Comparison of ENCODE assay signal across 8 cellular contexts in the genomic region with DNA sequence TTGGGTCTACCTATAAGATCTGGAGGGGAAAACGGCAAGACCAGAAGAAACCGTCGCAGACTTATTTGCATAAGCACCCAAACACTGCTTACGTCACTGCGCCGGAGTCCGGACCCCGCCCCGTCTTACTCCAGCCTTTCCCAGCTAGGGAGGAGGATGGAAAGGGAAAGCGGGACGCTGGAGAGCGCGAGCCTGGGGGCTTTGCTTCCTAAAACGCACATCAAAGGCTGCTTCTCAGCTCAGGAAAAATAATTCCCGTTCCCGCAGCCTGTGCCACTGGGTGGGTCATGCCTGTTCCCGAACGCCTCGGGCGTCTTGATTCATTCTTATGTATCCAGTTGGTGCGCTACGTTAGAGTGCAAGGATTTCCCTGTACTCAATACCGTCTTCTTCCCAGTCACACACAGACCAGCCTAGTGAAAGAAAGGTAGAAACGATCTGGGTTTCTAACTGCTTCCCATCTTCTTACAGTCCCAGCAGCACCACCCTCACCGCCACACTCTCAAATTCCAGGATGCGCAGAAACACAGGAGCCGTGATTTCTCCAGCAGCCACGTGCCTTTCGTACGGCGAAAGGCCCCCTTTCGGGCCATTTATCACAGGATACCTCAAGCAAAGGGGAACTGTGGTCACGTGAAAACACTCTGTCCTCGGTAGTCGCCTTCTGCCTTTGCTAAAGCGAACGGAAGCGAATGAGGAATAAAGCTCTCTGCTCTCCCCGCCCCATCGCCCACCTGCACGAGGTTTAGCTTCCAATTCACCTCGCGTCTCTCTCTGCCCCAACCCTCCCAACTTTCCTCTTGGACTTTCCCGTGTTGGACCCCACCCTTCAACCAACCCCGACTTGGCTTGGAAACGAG. TPM values are rescaled to one million over a fixed set of nuclear protein-coding genes. Genes with fewer than 3 reads are reported as not detected.
A peak's percentile ranks its signal among the peaks of the same experiment; 100 is the strongest.
DNase-seq lines count a peak whose midpoint lies in the region; ATAC-seq, FAIRE-seq and TF ChIP-seq lines count a peak whose summit lies in the region.

No MANE protein-coding gene starts in this region.

- FAIRE-seq in endothelial cell of umbilical vein (lab: Jason Lieb, UNC): peak; percentile 92

- TF ChIP-seq CTCF in endothelial cell of umbilical vein (IDR thresholded peaks at IDR 0.05; ENCODE audit: extremely low read depth in 1 of 2, insufficient read depth in 1 of 2, low read depth in 1 of 2, low read length in 2 of 2): no peak

- peaks cover 19 to 34% of the 10 kb centered on the region in 2 experiments for H3K27me3 ChIP-seq in endothelial cell of umbilical vein (ENCODE audit: control insufficient read depth in 2 of 2, insufficient read depth in 2 of 2, low read length in 2 of 2)

- peak overlapping the region; percentile 82 for H3K4me2 ChIP-seq in endothelial cell of umbilical vein (ENCODE audit: insufficient read depth, low read length)

- POLR2A ChIA-PET in endothelial cell of umbilical vein (lab: Charles Lee): no interaction called here

- no peak overlapping the region for H3K4me3 Mint-ChIP-seq in natural killer cell treated with Interleukin-12 subunit alpha and Interleukin-12 subunit beta and Interleukin-15 and Interleukin-18, amount 100 ng/mL, for 72 hours

- DNase-seq in DMS153 (lab: John Stamatoyannopoulos, UW) (peak; percentile 32), SKM-1 treated with dmso at 0.1 percent for 144 hours (lab: John Stamatoyannopoulos, UW; ENCODE audit: unreplicated experiment) (peak; percentile 11), endothelial cell of umbilical vein (ENCODE audit: low read depth, low spot score) (peak; percentile 58), lung microvascular endothelial cell (ENCODE audit: low read depth in 2 of 2) (peak; percentile 17 to 85)
- DNase-seq in Jurkat, Clone E6-1 (ENCODE audit: low read depth, low spot score): peak; percentile 10
- DNase-seq in natural killer cell treated with Interleukin-12 subunit alpha and Interleukin-12 subunit beta and Interleukin-15 and Interleukin-18, amount 100 ng/mL, for 72 hours (ENCODE audit: low spot score): no peak

- H3K4me1 Mint-ChIP-seq in natural killer cell treated with Interleukin-12 subunit alpha and Interleukin-12 subunit beta and Interleukin-15 and Interleukin-18, amount 100 ng/mL, for 72 hours (ENCODE audit: low read depth in 2 of 2): peaks cover 0 to 3% of the 10 kb centered on the region in 2 donors

- no peak for TF ChIP-seq POLR2A in endothelial cell of umbilical vein (IDR thresholded peaks at IDR 0.05; ENCODE audit: low read depth, low read length)

- H3K36me3 Mint-ChIP-seq in natural killer cell treated with Interleukin-12 subunit alpha and Interleukin-12 subunit beta and Interleukin-15 and Interleukin-18, amount 100 ng/mL, for 72 hours: no peaks in the 10 kb centered on the region

- no TSS peak for BruUV-seq in endothelial cell of umbilical vein (replicated peaks; lab: Mats Ljungman, UMichigan)

- no peak overlapping the region for H3K9ac ChIP-seq in endothelial cell of umbilical vein (replicated peaks; ENCODE audit: extremely low read depth, insufficient read depth, low read length)

- H3K36me3 ChIP-seq in endothelial cell of umbilical vein (ENCODE audit: control insufficient read depth in 2 of 2, extremely low read depth in 1 of 2, insufficient read depth in 2 of 2, low read length in 2 of 2): no peaks in the 10 kb centered on the region

- CTCF ChIA-PET in endothelial cell of umbilical vein (lab: Charles Lee): interaction anchor here (1.0 to 6.2 kb wide), 2 partner anchors 37 to 119 kb away, joined by 4 to 43 read pairs; no protein-coding TSS in a partner anchor

- no peaks in the 10 kb centered on the region for H3K79me2 ChIP-seq in endothelial cell of umbilical vein (ENCODE audit: control insufficient read depth, insufficient read depth, low read length)

- H4K20me1 ChIP-seq in endothelial cell of umbilical vein (replicated peaks; ENCODE audit: control insufficient read depth, extremely low read depth, insufficient read depth, low read length): no peaks in the 10 kb centered on the region

- H3K27ac Mint-ChIP-seq in natural killer cell treated with Interleukin-12 subunit alpha and Interleukin-12 subunit beta and Interleukin-15 and Interleukin-18, amount 100 ng/mL, for 72 hours: no peak overlapping the region

- no peaks in the 10 kb centered on the region for H3K9me1 ChIP-seq in endothelial cell of umbilical vein (replicated peaks; ENCODE audit: control insufficient read depth, extremely low read depth, insufficient read depth, low read length)

- peaks cover 11 to 15% of the 10 kb centered on the region in 2 donors for H3K27me3 Mint-ChIP-seq in natural killer cell treated with Interleukin-12 subunit alpha and Interleukin-12 subunit beta and Interleukin-15 and Interleukin-18, amount 100 ng/mL, for 72 hours

- no peaks in the 10 kb centered on the region for H3K9me3 ChIP-seq in endothelial cell of umbilical vein (replicated peaks; ENCODE audit: control insufficient read depth, insufficient read depth, low read length)

- peak overlapping the region; percentile 88 for H2AFZ ChIP-seq in endothelial cell of umbilical vein (ENCODE audit: low read depth, low read length)

- no peak overlapping the region for H3K27ac ChIP-seq in endothelial cell of umbilical vein (ENCODE audit: insufficient read depth, low read depth, low read length)
- peak overlapping the region; percentile 40 for H3K27ac ChIP-seq in temporal lobe (ENCODE audit: low read depth, low read length)

- intact Hi-C loops in endothelial cell of umbilical vein (cut with micrococcal nuclease): loop anchor here (1.0 to 10.0 kb wide), 3 partner anchors 37 to 373 kb away; partner anchors contain the start of genes ALX1, LRRIQ1 and TSPAN19

- no peak for ATAC-seq in GM21367 (IDR thresholded peaks at IDR 0.05; ENCODE audit: unreplicated experiment)
- no peak for ATAC-seq in natural killer cell treated with Interleukin-12 subunit alpha and Interleukin-12 subunit beta and Interleukin-15 and Interleukin-18, amount 100 ng/mL, for 72 hours

- peaks cover 2% of the 10 kb centered on the region for H3K9me3 Mint-ChIP-seq in natural killer cell treated with Interleukin-12 subunit alpha and Interleukin-12 subunit beta and Interleukin-15 and Interleukin-18, amount 100 ng/mL, for 72 hours

- H3K4me3 ChIP-seq in Jurkat, Clone E6-1 (ENCODE audit: low read length): peak overlapping the region; percentile 53
- H3K4me3 ChIP-seq in endothelial cell of umbilical vein (replicated peaks in 1 of 3; ENCODE audit: insufficient read depth in 1 of 3, low read depth in 1 of 3, low read length in 3 of 3): peak overlapping the region; percentile 40 to 71 (median 70)

- H3K4me1 ChIP-seq in endothelial cell of umbilical vein (ENCODE audit: control insufficient read depth, extremely low read depth, insufficient read depth, low read length): peaks cover 23% of the 10 kb centered on the region

- dilution Hi-C loops in endothelial cell of umbilical vein (cut with MboI; ENCODE audit: extremely low pct_ligation_motif_present, low sequenced_read_pairs): no loop called here

TF ChIP-seq in endothelial cell of umbilical vein, 7 proteins besides CTCF, POLR2A, EP300 and RAD21:
- no peak for TF ChIP-seq MYC (IDR thresholded peaks at IDR 0.05; ENCODE audit: low read depth, low read length)
- TF ChIP-seq, protein P1, sequence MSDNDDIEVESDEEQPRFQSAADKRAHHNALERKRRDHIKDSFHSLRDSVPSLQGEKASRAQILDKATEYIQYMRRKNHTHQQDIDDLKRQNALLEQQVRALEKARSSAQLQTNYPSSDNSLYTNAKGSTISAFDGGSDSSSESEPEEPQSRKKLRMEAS (IDR thresholded peaks at IDR 0.05; ENCODE audit: insufficient read depth, insufficient read length): no peak
- no peak for TF ChIP-seq FOS (IDR thresholded peaks at IDR 0.05; ENCODE audit: borderline replicate concordance, insufficient read depth, low read length)
- TF ChIP-seq JUN (IDR thresholded peaks at IDR 0.05; ENCODE audit: borderline replicate concordance, insufficient read depth, insufficient read length, low read depth): no peak
- TF ChIP-seq POLR2AphosphoS5 (IDR thresholded peaks at IDR 0.05; ENCODE audit: insufficient read depth, low read depth, low read length): no peak

RNA-seq across cellular contexts. Expression of gene SLC6A15, which starts 1.0 kb away (rescaled TPM):
- polyA plus RNA-seq in Jurkat, Clone E6-1 (2012; ENCODE audit: insufficient read depth, insufficient read length): not detected
- 0.24 and 1.1 TPM in 2 replicates for total RNA-seq in endothelial cell of umbilical vein
- 0.03 TPM in 1 of 2 replicates, not detected in the other for polyA plus RNA-seq in endothelial cell of umbilical vein
- 0.03 and 0.04 TPM in 2 replicates for polyA plus RNA-seq in endothelial cell of umbilical vein (2011; cell fraction: cytosol; rRNA removed)
- polyA plus RNA-seq in endothelial cell of umbilical vein (2011; cell fraction: nucleus; rRNA removed): 0.04 and 0.18 TPM in 2 replicates
- polyA plus RNA-seq in endothelial cell of umbilical vein (2012): 0.87 and 1.4 TPM in 2 replicates
- polyA minus RNA-seq in endothelial cell of umbilical vein: 0.08 TPM in 1 of 2 replicates, not detected in the other
- 32.3 TPM for polyA minus RNA-seq in endothelial cell of umbilical vein (2011; cell fraction: cytosol; rRNA and poly(A)+ RNA removed)
- 0.63 TPM in 1 of 2 replicates, not detected in the other for polyA minus RNA-seq in endothelial cell of umbilical vein (2011; cell fraction: nucleus; rRNA and poly(A)+ RNA removed)
- total RNA-seq in lung microvascular endothelial cell: 1.3 and 9.3 TPM in 2 replicates
- total RNA-seq in temporal lobe: 56.8 TPM
- total RNA-seq in natural killer cell treated with Interleukin-12 subunit alpha and Interleukin-12 subunit beta and Interleukin-15 and Interleukin-18, amount 100 ng/mL, for 72 hours: not detected
